In the genomic region with DNA sequence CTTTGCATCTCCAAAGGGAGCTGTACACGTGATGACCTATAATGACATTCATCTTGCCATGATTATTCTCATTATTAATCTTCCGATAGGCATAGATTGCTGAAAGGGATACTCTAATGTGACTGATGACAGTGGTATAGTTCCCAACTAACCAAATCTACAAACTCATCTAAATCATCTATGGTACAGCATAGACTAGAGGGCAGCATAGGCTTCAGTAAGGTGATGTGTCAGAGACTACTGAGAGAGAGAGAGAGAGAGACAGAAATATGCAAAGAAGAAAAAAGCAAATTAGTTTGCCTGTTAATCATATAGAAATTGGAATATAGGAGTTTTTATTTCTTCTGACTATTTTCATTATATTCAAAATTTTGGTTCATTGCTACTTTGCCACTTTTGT, we compare ENCODE assay signal across 3 cellular contexts.
TF ChIP-seq lines count a peak whose summit lies in the region.

No MANE protein-coding gene starts in this region.

TF ChIP-seq in IMR-90, 13 proteins besides CTCF, POLR2A, EP300 and RAD21:
- TF ChIP-seq RFX5 (IDR thresholded peaks at IDR 0.05; ENCODE audit: low read depth, low read length), result no peak
- TF ChIP-seq CHD1 (IDR thresholded peaks at IDR 0.05; ENCODE audit: low read depth, low read length), result no peak
- TF ChIP-seq FOS (IDR thresholded peaks at IDR 0.05; ENCODE audit: low read depth, low read length), result no peak
- TF ChIP-seq CEBPB (IDR thresholded peaks at IDR 0.05; ENCODE audit: low read depth, low read length), result no peak
- TF ChIP-seq, protein P1, sequence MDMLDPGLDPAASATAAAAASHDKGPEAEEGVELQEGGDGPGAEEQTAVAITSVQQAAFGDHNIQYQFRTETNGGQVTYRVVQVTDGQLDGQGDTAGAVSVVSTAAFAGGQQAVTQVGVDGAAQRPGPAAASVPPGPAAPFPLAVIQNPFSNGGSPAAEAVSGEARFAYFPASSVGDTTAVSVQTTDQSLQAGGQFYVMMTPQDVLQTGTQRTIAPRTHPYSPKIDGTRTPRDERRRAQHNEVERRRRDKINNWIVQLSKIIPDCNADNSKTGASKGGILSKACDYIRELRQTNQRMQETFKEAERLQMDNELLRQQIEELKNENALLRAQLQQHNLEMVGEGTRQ (IDR thresholded peaks at IDR 0.05; ENCODE audit: low read depth, low read length), result no peak
- no peak for TF ChIP-seq BHLHE40 (IDR thresholded peaks at IDR 0.05; ENCODE audit: low read depth, low read length)
- no peak for TF ChIP-seq RCOR1 (IDR thresholded peaks at IDR 0.05; ENCODE audit: insufficient replicate concordance, low read length)
- no peak for TF ChIP-seq MAFK (IDR thresholded peaks at IDR 0.05; ENCODE audit: low read depth, low read length)
- no peak for TF ChIP-seq SMC3 (IDR thresholded peaks at IDR 0.05; ENCODE audit: low read depth, low read length)
- TF ChIP-seq, protein P2, sequence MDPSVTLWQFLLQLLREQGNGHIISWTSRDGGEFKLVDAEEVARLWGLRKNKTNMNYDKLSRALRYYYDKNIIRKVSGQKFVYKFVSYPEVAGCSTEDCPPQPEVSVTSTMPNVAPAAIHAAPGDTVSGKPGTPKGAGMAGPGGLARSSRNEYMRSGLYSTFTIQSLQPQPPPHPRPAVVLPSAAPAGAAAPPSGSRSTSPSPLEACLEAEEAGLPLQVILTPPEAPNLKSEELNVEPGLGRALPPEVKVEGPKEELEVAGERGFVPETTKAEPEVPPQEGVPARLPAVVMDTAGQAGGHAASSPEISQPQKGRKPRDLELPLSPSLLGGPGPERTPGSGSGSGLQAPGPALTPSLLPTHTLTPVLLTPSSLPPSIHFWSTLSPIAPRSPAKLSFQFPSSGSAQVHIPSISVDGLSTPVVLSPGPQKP (IDR thresholded peaks at IDR 0.05; ENCODE audit: borderline replicate concordance, low read depth, low read length), result no peak
- no peak for TF ChIP-seq NFE2L2 (IDR thresholded peaks at IDR 0.05; ENCODE audit: low read depth, low read length)
- no peak for TF ChIP-seq MAZ (IDR thresholded peaks at IDR 0.05; ENCODE audit: borderline replicate concordance, low read depth, low read length)
- no peak for TF ChIP-seq MXI1 (IDR thresholded peaks at IDR 0.05; ENCODE audit: borderline replicate concordance, low read depth, low read length)

TF ChIP-seq in WTC11, 78 proteins besides CTCF, POLR2A, EP300 and RAD21:
- TF ChIP-seq SMAD4 (CRISPR knock-in tag; IDR thresholded peaks at IDR 0.05) (no peak), RORB (CRISPR knock-in tag; IDR thresholded peaks at IDR 0.05) (no peak), ZNF121 (CRISPR knock-in tag; IDR thresholded peaks at IDR 0.05) (no peak), HMGA2 (CRISPR knock-in tag; IDR thresholded peaks at IDR 0.05) (no peak), ZNF416 (CRISPR knock-in tag; IDR thresholded peaks at IDR 0.05) (no peak), IRF2 (CRISPR knock-in tag; IDR thresholded peaks at IDR 0.05; ENCODE audit: borderline replicate concordance, low read depth) (no peak), CREB1 (CRISPR knock-in tag; IDR thresholded peaks at IDR 0.05) (no peak), ZNF317 (CRISPR knock-in tag; IDR thresholded peaks at IDR 0.05; ENCODE audit: borderline replicate concordance, low read depth) (no peak), ZBTB21 (CRISPR knock-in tag; IDR thresholded peaks at IDR 0.05; ENCODE audit: borderline replicate concordance) (no peak), PRRX2 (CRISPR knock-in tag; IDR thresholded peaks at IDR 0.05) (no peak), ESRRA (CRISPR knock-in tag; IDR thresholded peaks at IDR 0.05; ENCODE audit: borderline replicate concordance) (no peak), KAT7 (CRISPR knock-in tag; IDR thresholded peaks at IDR 0.05; ENCODE audit: borderline replicate concordance) (no peak), SMAD3 (CRISPR knock-in tag; IDR thresholded peaks at IDR 0.05; ENCODE audit: borderline replicate concordance) (no peak), SOX15 (CRISPR knock-in tag; IDR thresholded peaks at IDR 0.05) (no peak), ELF4 (CRISPR knock-in tag; IDR thresholded peaks at IDR 0.05; ENCODE audit: low read depth) (no peak)
- TF ChIP-seq, protein P3, sequence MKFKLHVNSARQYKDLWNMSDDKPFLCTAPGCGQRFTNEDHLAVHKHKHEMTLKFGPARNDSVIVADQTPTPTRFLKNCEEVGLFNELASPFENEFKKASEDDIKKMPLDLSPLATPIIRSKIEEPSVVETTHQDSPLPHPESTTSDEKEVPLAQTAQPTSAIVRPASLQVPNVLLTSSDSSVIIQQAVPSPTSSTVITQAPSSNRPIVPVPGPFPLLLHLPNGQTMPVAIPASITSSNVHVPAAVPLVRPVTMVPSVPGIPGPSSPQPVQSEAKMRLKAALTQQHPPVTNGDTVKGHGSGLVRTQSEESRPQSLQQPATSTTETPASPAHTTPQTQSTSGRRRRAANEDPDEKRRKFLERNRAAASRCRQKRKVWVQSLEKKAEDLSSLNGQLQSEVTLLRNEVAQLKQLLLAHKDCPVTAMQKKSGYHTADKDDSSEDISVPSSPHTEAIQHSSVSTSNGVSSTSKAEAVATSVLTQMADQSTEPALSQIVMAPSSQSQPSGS (CRISPR knock-in tag; IDR thresholded peaks at IDR 0.05; ENCODE audit: borderline replicate concordance, low read depth), result no peak
- TF ChIP-seq, protein P1 (CRISPR knock-in tag; IDR thresholded peaks at IDR 0.05), result no peak
- TF ChIP-seq, protein P4, sequence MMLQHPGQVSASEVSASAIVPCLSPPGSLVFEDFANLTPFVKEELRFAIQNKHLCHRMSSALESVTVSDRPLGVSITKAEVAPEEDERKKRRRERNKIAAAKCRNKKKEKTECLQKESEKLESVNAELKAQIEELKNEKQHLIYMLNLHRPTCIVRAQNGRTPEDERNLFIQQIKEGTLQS (CRISPR knock-in tag; conservative IDR thresholded peaks at IDR 0.05), result no peak
- TF ChIP-seq, protein P5, sequence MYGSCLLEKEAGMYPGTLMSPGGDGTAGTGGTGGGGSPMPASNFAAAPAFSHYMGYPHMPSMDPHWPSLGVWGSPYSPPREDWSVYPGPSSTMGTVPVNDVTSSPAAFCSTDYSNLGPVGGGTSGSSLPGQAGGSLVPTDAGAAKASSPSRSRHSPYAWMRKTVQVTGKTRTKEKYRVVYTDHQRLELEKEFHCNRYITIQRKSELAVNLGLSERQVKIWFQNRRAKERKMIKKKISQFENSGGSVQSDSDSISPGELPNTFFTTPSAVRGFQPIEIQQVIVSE (CRISPR knock-in tag; IDR thresholded peaks at IDR 0.05; ENCODE audit: borderline replicate concordance), result no peak
- TF ChIP-seq, protein P6, sequence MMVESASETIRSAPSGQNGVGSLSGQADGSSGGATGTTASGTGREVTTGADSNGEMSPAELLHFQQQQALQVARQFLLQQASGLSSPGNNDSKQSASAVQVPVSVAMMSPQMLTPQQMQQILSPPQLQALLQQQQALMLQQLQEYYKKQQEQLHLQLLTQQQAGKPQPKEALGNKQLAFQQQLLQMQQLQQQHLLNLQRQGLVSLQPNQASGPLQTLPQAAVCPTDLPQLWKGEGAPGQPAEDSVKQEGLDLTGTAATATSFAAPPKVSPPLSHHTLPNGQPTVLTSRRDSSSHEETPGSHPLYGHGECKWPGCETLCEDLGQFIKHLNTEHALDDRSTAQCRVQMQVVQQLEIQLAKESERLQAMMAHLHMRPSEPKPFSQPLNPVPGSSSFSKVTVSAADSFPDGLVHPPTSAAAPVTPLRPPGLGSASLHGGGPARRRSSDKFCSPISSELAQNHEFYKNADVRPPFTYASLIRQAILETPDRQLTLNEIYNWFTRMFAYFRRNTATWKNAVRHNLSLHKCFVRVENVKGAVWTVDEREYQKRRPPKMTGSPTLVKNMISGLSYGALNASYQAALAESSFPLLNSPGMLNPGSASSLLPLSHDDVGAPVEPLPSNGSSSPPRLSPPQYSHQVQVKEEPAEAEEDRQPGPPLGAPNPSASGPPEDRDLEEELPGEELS (CRISPR knock-in tag; IDR thresholded peaks at IDR 0.05), result no peak

TF ChIP-seq in HepG2, 621 proteins besides CTCF, POLR2A, EP300 and RAD21:
- TF ChIP-seq STAG1 (CRISPR knock-in tag; IDR thresholded peaks at IDR 0.05) (peak; percentile 48), NCOR1 (IDR thresholded peaks at IDR 0.05; ENCODE audit: borderline replicate concordance, low read length) (no peak), IRF2 (CRISPR knock-in tag; IDR thresholded peaks at IDR 0.05) (no peak), SMC3 (IDR thresholded peaks at IDR 0.05; ENCODE audit: low read length) (0 out of 2 replicates have a peak, but pooled peaks have one; percentile 9)
- TF ChIP-seq, protein P7, sequence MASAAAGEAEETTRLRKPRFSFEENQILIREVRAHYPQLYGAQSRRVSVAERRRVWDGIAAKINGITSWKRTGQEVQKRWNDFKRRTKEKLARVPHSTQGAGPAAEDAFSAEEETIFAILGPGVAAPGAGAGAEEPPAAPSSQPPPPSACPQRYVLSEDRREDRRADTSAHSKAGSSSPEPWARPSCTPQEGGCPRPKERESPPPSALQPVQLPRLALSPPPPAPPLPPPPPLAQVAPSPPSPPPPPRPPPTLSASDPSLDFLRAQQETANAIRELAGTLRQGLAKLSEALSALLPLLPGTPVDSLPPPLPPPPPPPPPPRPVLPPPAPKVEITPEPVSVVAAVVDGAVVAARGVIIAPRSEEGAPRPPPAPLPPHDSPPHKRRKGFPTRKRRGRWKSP (CRISPR knock-in tag; IDR thresholded peaks at IDR 0.05), result no peak
- TF ChIP-seq, protein P8, sequence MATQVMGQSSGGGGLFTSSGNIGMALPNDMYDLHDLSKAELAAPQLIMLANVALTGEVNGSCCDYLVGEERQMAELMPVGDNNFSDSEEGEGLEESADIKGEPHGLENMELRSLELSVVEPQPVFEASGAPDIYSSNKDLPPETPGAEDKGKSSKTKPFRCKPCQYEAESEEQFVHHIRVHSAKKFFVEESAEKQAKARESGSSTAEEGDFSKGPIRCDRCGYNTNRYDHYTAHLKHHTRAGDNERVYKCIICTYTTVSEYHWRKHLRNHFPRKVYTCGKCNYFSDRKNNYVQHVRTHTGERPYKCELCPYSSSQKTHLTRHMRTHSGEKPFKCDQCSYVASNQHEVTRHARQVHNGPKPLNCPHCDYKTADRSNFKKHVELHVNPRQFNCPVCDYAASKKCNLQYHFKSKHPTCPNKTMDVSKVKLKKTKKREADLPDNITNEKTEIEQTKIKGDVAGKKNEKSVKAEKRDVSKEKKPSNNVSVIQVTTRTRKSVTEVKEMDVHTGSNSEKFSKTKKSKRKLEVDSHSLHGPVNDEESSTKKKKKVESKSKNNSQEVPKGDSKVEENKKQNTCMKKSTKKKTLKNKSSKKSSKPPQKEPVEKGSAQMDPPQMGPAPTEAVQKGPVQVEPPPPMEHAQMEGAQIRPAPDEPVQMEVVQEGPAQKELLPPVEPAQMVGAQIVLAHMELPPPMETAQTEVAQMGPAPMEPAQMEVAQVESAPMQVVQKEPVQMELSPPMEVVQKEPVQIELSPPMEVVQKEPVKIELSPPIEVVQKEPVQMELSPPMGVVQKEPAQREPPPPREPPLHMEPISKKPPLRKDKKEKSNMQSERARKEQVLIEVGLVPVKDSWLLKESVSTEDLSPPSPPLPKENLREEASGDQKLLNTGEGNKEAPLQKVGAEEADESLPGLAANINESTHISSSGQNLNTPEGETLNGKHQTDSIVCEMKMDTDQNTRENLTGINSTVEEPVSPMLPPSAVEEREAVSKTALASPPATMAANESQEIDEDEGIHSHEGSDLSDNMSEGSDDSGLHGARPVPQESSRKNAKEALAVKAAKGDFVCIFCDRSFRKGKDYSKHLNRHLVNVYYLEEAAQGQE (IDR thresholded peaks at IDR 0.05; ENCODE audit: borderline replicate concordance in 1 of 2, low read depth in 1 of 2, low read length in 2 of 2), result no peak
